In genomic region chr3:38805765-38806386, GRCh38 we compare ENCODE assay signal across 8 cellular contexts. TPM values are rescaled to one million over a fixed set of nuclear protein-coding genes. Genes with fewer than 3 reads are reported as not detected.
A peak's percentile ranks its signal among the peaks of the same experiment; 100 is the strongest.
DNase-seq lines count a peak whose midpoint lies in the region; ATAC-seq and TF ChIP-seq lines count a peak whose summit lies in the region.

No MANE protein-coding gene starts in this region.

- no peak for TF ChIP-seq RAD21 in neural cell (conservative IDR thresholded peaks at IDR 0.05)

- H2AFZ ChIP-seq in neural cell (ENCODE audit: low read depth, low read length) = no peak overlapping the region

- no peaks in the 10 kb centered on the region for H3K79me2 ChIP-seq in neural cell (replicated peaks; ENCODE audit: insufficient read depth, low read length)

- TF ChIP-seq CTCF in neural cell (IDR thresholded peaks at IDR 0.05; ENCODE audit: poor library complexity, severe bottlenecking) (no peak), chondrocyte (IDR thresholded peaks at IDR 0.05) (no peak)

- H3K4me2 ChIP-seq in neural cell (ENCODE audit: low read length) = no peak overlapping the region

- no peak overlapping the region for H3K9ac ChIP-seq in neural cell (ENCODE audit: low read length)

- peaks cover 12% of the 10 kb centered on the region for H3K27me3 Mint-ChIP-seq in chondrocyte (ENCODE audit: low read depth)
- H3K27me3 Mint-ChIP-seq in activated T-helper 17 cell treated with anti-CD3 and anti-CD28 coated beads, Interleukin-2, amount 50 U/mL, for 72 hours = peaks cover 11% of the 10 kb centered on the region

- no peaks in the 10 kb centered on the region for H3F3A ChIP-seq in neural cell (ENCODE audit: insufficient read depth, low read length, poor library complexity, severe bottlenecking)

- no peak overlapping the region for H3K4me3 Mint-ChIP-seq in chondrocyte (ENCODE audit: unreplicated experiment)
- H3K4me3 Mint-ChIP-seq in activated T-helper 17 cell treated with anti-CD3 and anti-CD28 coated beads, Interleukin-2, amount 50 U/mL, for 72 hours = no peak overlapping the region

- TF ChIP-seq EP300 in neural cell (conservative IDR thresholded peaks at IDR 0.05; ENCODE audit: poor library complexity, severe bottlenecking) = no peak

- H3K36me3 Mint-ChIP-seq in chondrocyte (ENCODE audit: low read depth) = no peaks in the 10 kb centered on the region
- no peaks in the 10 kb centered on the region for H3K36me3 Mint-ChIP-seq in activated T-helper 17 cell treated with anti-CD3 and anti-CD28 coated beads, Interleukin-2, amount 50 U/mL, for 72 hours (ENCODE audit: low read depth)

- no peaks in the 10 kb centered on the region for H4K20me1 ChIP-seq in neural cell (ENCODE audit: insufficient read depth)

- H3K4me3 ChIP-seq in neural cell (ENCODE audit: low read length) = no peak overlapping the region

- H3K27me3 ChIP-seq in neural cell (ENCODE audit: insufficient read depth, low read depth, low read length) = peaks cover 12% of the 10 kb centered on the region

- no peaks in the 10 kb centered on the region for H3K36me3 ChIP-seq in neural cell (ENCODE audit: insufficient read depth, low read length)

- DNase-seq in stimulated activated CD4-positive, alpha-beta T cell treated with anti-CD3 and anti-CD28 coated beads, Interleukin-12 subunit alpha, Interleukin-12 subunit beta, amount 100 ng/mL, for 4 hours = peak; percentile 2
- DNase-seq in stimulated activated CD4-positive, alpha-beta T cell treated with anti-CD3 and anti-CD28 coated beads, Interleukin-4, amount 100 ng/mL, for 1 hour = no peak
- peak; percentile 9 for DNase-seq in OCI-M2 (lab: John Stamatoyannopoulos, UW; ENCODE audit: unreplicated experiment)
- peak; percentile 60 to 82 for DNase-seq in dermis microvascular lymphatic vessel endothelial cell (ENCODE audit: low read depth in 2 of 2)
- DNase-seq in chondrocyte (ENCODE audit: low spot score) = no peak
- DNase-seq in NCI-H446 (lab: John Stamatoyannopoulos, UW) = no peak

- no peak overlapping the region for H3K27ac Mint-ChIP-seq in chondrocyte (ENCODE audit: unreplicated experiment)
- no peak overlapping the region for H3K27ac Mint-ChIP-seq in activated T-helper 17 cell treated with anti-CD3 and anti-CD28 coated beads, Interleukin-2, amount 50 U/mL, for 72 hours

- no peak overlapping the region for H3K27ac ChIP-seq in neural cell (ENCODE audit: low read length)

- H3K9me3 ChIP-seq in neural cell (ENCODE audit: low read length) = no peaks in the 10 kb centered on the region

- H3K9me2 ChIP-seq in neural cell (ENCODE audit: insufficient read depth, low read length) = no peaks in the 10 kb centered on the region

- ATAC-seq in activated T-helper 17 cell treated with anti-CD3 and anti-CD28 coated beads, Interleukin-2, amount 50 U/mL, for 72 hours (replicated peaks) = no peak

- H3K9me3 Mint-ChIP-seq in chondrocyte (ENCODE audit: low read depth) = peaks cover 3% of the 10 kb centered on the region
- peaks cover 14% of the 10 kb centered on the region for H3K9me3 Mint-ChIP-seq in activated T-helper 17 cell treated with anti-CD3 and anti-CD28 coated beads, Interleukin-2, amount 50 U/mL, for 72 hours

- H3K4me1 Mint-ChIP-seq in chondrocyte (ENCODE audit: low read depth) = no peaks in the 10 kb centered on the region
- peaks cover 5% of the 10 kb centered on the region for H3K4me1 Mint-ChIP-seq in activated T-helper 17 cell treated with anti-CD3 and anti-CD28 coated beads, Interleukin-2, amount 50 U/mL, for 72 hours

TF ChIP-seq in neural cell, 6 proteins besides CTCF, POLR2A, EP300 and RAD21:
- no peak for TF ChIP-seq SMC3 (conservative IDR thresholded peaks at IDR 0.05; ENCODE audit: poor library complexity)
- peak; percentile 98 for TF ChIP-seq REST (IDR thresholded peaks at IDR 0.05; ENCODE audit: borderline replicate concordance)

RNA-seq across cellular contexts. Expression of gene SCN10A, which starts 10.1 kb away (rescaled TPM):
- total RNA-seq in dermis microvascular lymphatic vessel endothelial cell (not detected in 2 replicates), chondrocyte (not detected in 3 replicates)
- polyA plus RNA-seq in neural cell = not detected in 2 replicates
- not detected in 2 replicates for polyA minus RNA-seq in neural cell
- not detected for total RNA-seq in activated T-helper 17 cell treated with anti-CD3 and anti-CD28 coated beads, Interleukin-2, amount 50 U/mL, for 72 hours

Comparison
In these comparisons a context has a peak if more than half of its experiments do, and no peak if none do; other contexts are left out.
1. DNase-seq: peak in stimulated activated CD4-positive, alpha-beta T cell treated with anti-CD3 and anti-CD28 coated beads, Interleukin-12 subunit alpha, Interleukin-12 subunit beta, amount 100 ng/mL, for 4 hours (single experiment), OCI-M2 (single experiment) and dermis microvascular lymphatic vessel endothelial cell (2 of 2); none in stimulated activated CD4-positive, alpha-beta T cell treated with anti-CD3 and anti-CD28 coated beads, Interleukin-4, amount 100 ng/mL, for 1 hour (single experiment), chondrocyte (single experiment) and NCI-H446 (0 of 2).